Comparison of ENCODE assay signal across 9 cellular contexts in the genomic region with DNA sequence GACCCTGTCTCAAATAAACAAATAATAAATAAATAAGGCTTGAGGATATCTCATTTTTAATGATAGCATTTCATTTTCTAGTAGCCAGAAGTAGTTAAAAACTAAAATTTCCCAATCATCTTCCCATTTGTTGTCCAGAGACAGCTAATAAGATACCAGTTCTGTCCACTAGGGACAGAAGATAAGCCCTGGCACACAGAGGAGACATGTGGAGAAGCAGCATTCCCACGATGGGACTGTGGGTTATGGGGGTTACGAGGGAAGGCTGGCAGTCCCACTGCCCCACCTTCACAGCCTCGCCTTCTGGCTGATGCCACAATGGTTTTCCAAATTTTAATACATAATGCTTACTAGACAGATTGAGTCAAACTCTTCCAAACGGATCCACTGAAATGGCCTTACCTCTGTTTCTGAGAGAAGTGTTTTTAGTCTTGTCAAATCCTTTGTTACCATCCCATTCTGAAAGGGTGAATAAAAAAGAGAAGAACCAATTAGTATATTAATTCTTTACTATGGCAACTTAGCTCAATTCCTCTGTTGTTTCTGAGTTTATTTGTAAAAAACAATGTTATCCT. TPM values are rescaled to one million over a fixed set of nuclear protein-coding genes. Genes with fewer than 3 reads are reported as not detected.
DNase-seq lines count a peak whose midpoint lies in the region; ATAC-seq and TF ChIP-seq lines count a peak whose summit lies in the region.
"Had no signal": no experiment of that assay in that cellular context is flagged by ENCODE, and none has a peak within 500 bp of the region (broad histone marks: within the 10 kb centered on the region; RNA-seq: fewer than 3 reads in every experiment).

No MANE protein-coding gene starts in this region.

- H3K9me3 ChIP-seq in thoracic aorta: no peaks in the 10 kb centered on the region
- no peaks in the 10 kb centered on the region for H3K9me3 ChIP-seq in aorta (ENCODE audit: control insufficient read depth, low read length)

- H3K27ac ChIP-seq in thoracic aorta (no peak overlapping the region), aorta (ENCODE audit: low read depth in 1 of 2, low read length in 2 of 2) (no peak overlapping the region)

- H3K4me3 Mint-ChIP-seq in activated CD8-positive, alpha-beta T cell treated with anti-CD3 and anti-CD28 coated beads for 36 hours: no peak overlapping the region
- no peak overlapping the region for H3K4me3 Mint-ChIP-seq in activated CD8-positive, alpha-beta T cell treated with anti-CD3 and anti-CD28 coated beads, Interleukin-2, amount 10 ng/mL, durations not matched to agents 7 days and 5 days

- H3K4me3 ChIP-seq in epithelial cell of proximal tubule (ENCODE audit: low read depth, low read length) (no peak overlapping the region), thoracic aorta (no peak overlapping the region), aorta (ENCODE audit: low read length in 2 of 2) (no peak overlapping the region)

- TF ChIP-seq CTCF in activated CD8-positive, alpha-beta T cell treated with anti-CD3 and anti-CD28 coated beads for 36 hours (IDR thresholded peaks at IDR 0.05): peak; percentile 55
- TF ChIP-seq CTCF in epithelial cell of proximal tubule (conservative IDR thresholded peaks at IDR 0.05; ENCODE audit: low read depth, low read length) (peak; percentile 60), thoracic aorta (IDR thresholded peaks at IDR 0.05) (peak; percentile 39)

- DNase-seq in activated CD8-positive, alpha-beta T cell treated with anti-CD3 and anti-CD28 coated beads for 36 hours: no peak
- no peak for DNase-seq in activated CD8-positive, alpha-beta T cell treated with anti-CD3 and anti-CD28 coated beads, Interleukin-2, amount 10 ng/mL, durations not matched to agents 7 days and 5 days
- DNase-seq in NCI-H460 (ENCODE audit: extremely low read depth, low read depth): peak; percentile 12
- no peak for DNase-seq in epithelial cell of proximal tubule (ENCODE audit: low read depth)
- no peak for DNase-seq in thoracic aorta (ENCODE audit: low spot score)
- DNase-seq in aorta: no peak
- DNase-seq in NCI-H748 (lab: John Stamatoyannopoulos, UW; ENCODE audit: unreplicated experiment): no peak
- DNase-seq in cortex of kidney (lab: John Stamatoyannopoulos, UW): no peak

- H3K4me1 Mint-ChIP-seq in activated CD8-positive, alpha-beta T cell treated with anti-CD3 and anti-CD28 coated beads for 36 hours (ENCODE audit: low read depth): peaks cover 17% of the 10 kb centered on the region
- H3K4me1 Mint-ChIP-seq in activated CD8-positive, alpha-beta T cell treated with anti-CD3 and anti-CD28 coated beads, Interleukin-2, amount 10 ng/mL, durations not matched to agents 7 days and 5 days (ENCODE audit: low read depth): peaks cover 7% of the 10 kb centered on the region

- H3K27me3 Mint-ChIP-seq in activated CD8-positive, alpha-beta T cell treated with anti-CD3 and anti-CD28 coated beads for 36 hours: no peaks in the 10 kb centered on the region
- H3K27me3 Mint-ChIP-seq in activated CD8-positive, alpha-beta T cell treated with anti-CD3 and anti-CD28 coated beads, Interleukin-2, amount 10 ng/mL, durations not matched to agents 7 days and 5 days (ENCODE audit: low read depth): no peaks in the 10 kb centered on the region

- H3K9me3 Mint-ChIP-seq in activated CD8-positive, alpha-beta T cell treated with anti-CD3 and anti-CD28 coated beads for 36 hours: peaks cover 11% of the 10 kb centered on the region
- H3K9me3 Mint-ChIP-seq in activated CD8-positive, alpha-beta T cell treated with anti-CD3 and anti-CD28 coated beads, Interleukin-2, amount 10 ng/mL, durations not matched to agents 7 days and 5 days (ENCODE audit: insufficient read depth): peaks cover 4% of the 10 kb centered on the region

- H3K36me3 ChIP-seq in thoracic aorta (no peaks in the 10 kb centered on the region), aorta (ENCODE audit: control insufficient read depth in 1 of 2, insufficient read depth in 2 of 2, low read length in 1 of 2) (peaks cover 3 to 6% of the 10 kb centered on the region in 2 donors)

- H3K27ac Mint-ChIP-seq in activated CD8-positive, alpha-beta T cell treated with anti-CD3 and anti-CD28 coated beads for 36 hours: no peak overlapping the region
- H3K27ac Mint-ChIP-seq in activated CD8-positive, alpha-beta T cell treated with anti-CD3 and anti-CD28 coated beads, Interleukin-2, amount 10 ng/mL, durations not matched to agents 7 days and 5 days: no peak overlapping the region

- CTCF ChIA-PET in activated CD8-positive, alpha-beta T cell treated with anti-CD3 and anti-CD28 coated beads for 36 hours (lab: Charles Lee): interaction anchor here (0.7 to 3.0 kb wide), 15 partner anchors 9 to 244 kb away, joined by 3 to 17 read pairs (median 4); a partner anchor contains a TSS
- CTCF ChIA-PET in activated CD8-positive, alpha-beta T cell treated with anti-CD3 and anti-CD28 coated beads, Interleukin-2, amount 10 ng/mL, durations not matched to agents 7 days and 5 days (lab: Charles Lee): interaction anchor here (0.8 to 2.2 kb wide), 12 partner anchors 9 to 63 kb away, joined by 3 to 7 read pairs (median 4); no protein-coding TSS in a partner anchor

- H3K27me3 ChIP-seq in thoracic aorta (replicated peaks; ENCODE audit: insufficient read depth) (no peaks in the 10 kb centered on the region), aorta (ENCODE audit: control insufficient read depth in 1 of 2, insufficient read depth in 2 of 2, low read length in 1 of 2) (no peaks in the 10 kb centered on the region)

- H3K36me3 Mint-ChIP-seq in activated CD8-positive, alpha-beta T cell treated with anti-CD3 and anti-CD28 coated beads for 36 hours (ENCODE audit: low read depth): peaks cover 50% of the 10 kb centered on the region
- peaks cover 48% of the 10 kb centered on the region for H3K36me3 Mint-ChIP-seq in activated CD8-positive, alpha-beta T cell treated with anti-CD3 and anti-CD28 coated beads, Interleukin-2, amount 10 ng/mL, durations not matched to agents 7 days and 5 days (ENCODE audit: low read depth)

- intact Hi-C loops in activated CD8-positive, alpha-beta T cell treated with anti-CD3 and anti-CD28 coated beads for 36 hours (cut with micrococcal nuclease): no loop called here
- intact Hi-C loops in aorta (cut with DNase I): no loop called here

- POLR2A ChIA-PET in activated CD8-positive, alpha-beta T cell treated with anti-CD3 and anti-CD28 coated beads for 36 hours (lab: Charles Lee): no interaction called here
- POLR2A ChIA-PET in activated CD8-positive, alpha-beta T cell treated with anti-CD3 and anti-CD28 coated beads, Interleukin-2, amount 10 ng/mL, durations not matched to agents 7 days and 5 days (lab: Charles Lee): no interaction called here

- no peaks in the 10 kb centered on the region for H3K4me1 ChIP-seq in thoracic aorta (ENCODE audit: control insufficient read depth in 1 of 2, low read depth in 2 of 2)
- H3K4me1 ChIP-seq in aorta (ENCODE audit: control insufficient read depth in 1 of 2, insufficient read depth in 2 of 2, low read length in 2 of 2): no peaks in the 10 kb centered on the region

- no peak for ATAC-seq in activated CD8-positive, alpha-beta T cell treated with anti-CD3 and anti-CD28 coated beads for 36 hours
- no peak for ATAC-seq in activated CD8-positive, alpha-beta T cell treated with anti-CD3 and anti-CD28 coated beads, Interleukin-2, amount 10 ng/mL, durations not matched to agents 7 days and 5 days
- ATAC-seq in thoracic aorta (ENCODE audit: insufficient number of reproducible peaks, low FRiP score, low read depth) (no peak), aorta (ENCODE audit: low FRiP score) (no peak)
- ATAC-seq: esophagus mucosa had no signal

- 91 to 92% methylated on average over 4 of the region's 4 CpGs for WGBS in aorta, 2 donors

RNA-seq across cellular contexts. Expression of a gene that starts 44.2 kb away (rescaled TPM):
- 10 to 100 TPM; 74.4 to 74.9 TPM for total RNA-seq in activated CD8-positive, alpha-beta T cell treated with anti-CD3 and anti-CD28 coated beads for 36 hours
- 10 to 100 TPM; 69.1 to 76.6 TPM for total RNA-seq in activated CD8-positive, alpha-beta T cell treated with anti-CD3 and anti-CD28 coated beads, Interleukin-2, amount 10 ng/mL, durations not matched to agents 7 days and 5 days
- 16.3 and 17.4 TPM in 2 replicates for total RNA-seq in NCI-H460 (2014; rRNA removed; shearing (Covaris generic))
- polyA plus RNA-seq in NCI-H460 (2014; cell fraction: nucleus; rRNA removed): 5.2 and 7.1 TPM in 2 replicates
- total RNA-seq in epithelial cell of proximal tubule (14.8 and 31.1 TPM in 2 replicates), thoracic aorta (10 to 100 TPM; 47.8 to 58.4 TPM), aorta (10 to 100 TPM; 47.4 to 75.7 TPM)
- polyA plus RNA-seq in aorta: 1 to 10 TPM; 2.8 to 3.5 TPM
